Comparison of ENCODE assay signal across 14 cellular contexts in the genomic region with DNA sequence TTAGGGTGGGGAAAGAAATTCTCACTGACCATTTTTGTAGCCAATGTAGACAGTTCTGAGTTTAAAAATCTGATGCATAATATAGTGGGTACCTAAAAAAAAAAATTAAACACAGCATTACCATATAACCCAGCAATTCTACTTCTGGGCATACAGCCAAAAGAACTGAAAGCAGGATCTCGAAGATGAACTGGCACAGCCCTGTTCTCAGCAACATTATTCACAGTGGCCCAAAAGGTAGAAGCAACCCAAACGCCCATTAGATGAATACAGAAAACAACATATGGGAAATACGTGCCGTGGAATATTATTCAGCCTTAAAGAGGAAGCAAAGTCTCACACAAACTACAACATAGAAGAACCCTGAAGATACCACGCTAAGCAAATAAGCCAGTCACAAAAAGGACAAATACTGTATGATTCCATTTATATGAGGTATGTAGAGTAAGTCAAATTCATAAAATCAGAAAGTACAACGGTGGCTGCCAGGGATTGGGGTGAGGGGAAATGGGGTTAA. TPM values are rescaled to one million over a fixed set of nuclear protein-coding genes. Genes with fewer than 3 reads are reported as not detected.
DNase-seq lines count a peak whose midpoint lies in the region; ATAC-seq and TF ChIP-seq lines count a peak whose summit lies in the region.
"Had no signal": no experiment of that assay in that cellular context is flagged by ENCODE, and none has a peak within 500 bp of the region (broad histone marks: within the 10 kb centered on the region; RNA-seq: fewer than 3 reads in every experiment).

No MANE protein-coding gene starts in this region.

- H3K27me3 Mint-ChIP-seq in dendritic cell treated with granulocyte-macrophage colony-stimulating factor and Interleukin-4, amounts not matched to agents 40 ng/mL and 50 ng/mL, for 4 days = no peaks in the 10 kb centered on the region
- H3K27me3 Mint-ChIP-seq in T-helper 17 cell = no peaks in the 10 kb centered on the region

- H3K36me3 ChIP-seq in osteoblast (ENCODE audit: insufficient read depth, low read length) = no peaks in the 10 kb centered on the region
- no peaks in the 10 kb centered on the region for H3K36me3 ChIP-seq in SJCRH30
- H3K36me3 ChIP-seq: suprapubic skin had no signal

- no peak overlapping the region for H3K4me3 Mint-ChIP-seq in dendritic cell treated with granulocyte-macrophage colony-stimulating factor and Interleukin-4, amounts not matched to agents 40 ng/mL and 50 ng/mL, for 4 days
- no peak overlapping the region for H3K4me3 Mint-ChIP-seq in T-helper 17 cell
- H3K4me3 Mint-ChIP-seq: activated naive CD8-positive, alpha-beta T cell treated with anti-CD3 and anti-CD28 coated beads, Interleukin-2, amount 10 ng/mL, durations not matched to agents 7 days and 5 days had no signal

- H3K4me2 ChIP-seq in osteoblast (ENCODE audit: insufficient read depth, low read length) = peak overlapping the region; percentile 78

- H3K9me3 ChIP-seq in osteoblast (ENCODE audit: low read depth, low read length) (no peaks in the 10 kb centered on the region), T-helper 17 cell (ENCODE audit: control insufficient read depth, low read length, poor library complexity, severe bottlenecking) (no peaks in the 10 kb centered on the region), SJCRH30 (replicated peaks) (no peaks in the 10 kb centered on the region)
- H3K9me3 ChIP-seq: suprapubic skin had no signal

- H3K4me3 ChIP-seq in osteoblast (ENCODE audit: insufficient read depth, low read length) (peak overlapping the region; percentile 64), SJCRH30 (no peak overlapping the region)

- peak overlapping the region; percentile 63 for H3K27ac Mint-ChIP-seq in dendritic cell treated with granulocyte-macrophage colony-stimulating factor and Interleukin-4, amounts not matched to agents 40 ng/mL and 50 ng/mL, for 4 days
- no peak overlapping the region for H3K27ac Mint-ChIP-seq in T-helper 17 cell
- H3K27ac Mint-ChIP-seq: activated naive CD8-positive, alpha-beta T cell treated with anti-CD3 and anti-CD28 coated beads, Interleukin-2, amount 10 ng/mL, durations not matched to agents 7 days and 5 days had no signal

- H3K4me1 Mint-ChIP-seq in dendritic cell treated with granulocyte-macrophage colony-stimulating factor and Interleukin-4, amounts not matched to agents 40 ng/mL and 50 ng/mL, for 4 days (ENCODE audit: low read depth) = peaks cover 48% of the 10 kb centered on the region
- peaks cover 15% of the 10 kb centered on the region for H3K4me1 Mint-ChIP-seq in T-helper 17 cell

- H3K79me2 ChIP-seq in osteoblast (ENCODE audit: insufficient read depth, low read length) = no peaks in the 10 kb centered on the region

- TF ChIP-seq CTCF in osteoblast (IDR thresholded peaks at IDR 0.05; ENCODE audit: extremely low read depth, low read depth, low read length) = no peak

- DNase-seq in ELR (ENCODE audit: low read depth) (peak; percentile 38), NCI-H69 (lab: John Stamatoyannopoulos, UW) (peak; percentile 64), osteoblast (ENCODE audit: insufficient read length, low spot score, missing footprints) (no peak), T-helper 17 cell (no peak), SJCRH30 (no peak)
- DNase-seq: activated CD4-positive, alpha-beta T cell treated with anti-CD3 and anti-CD28 coated beads for 48 hours; activated naive CD8-positive, alpha-beta T cell treated with anti-CD3 and anti-CD28 coated beads, Interleukin-2, amount 10 ng/mL, durations not matched to agents 7 days and 5 days; DMS53; immature natural killer cell; NCI-H187 treated with DMSO at 0.1 percent for 48 hours; stimulated activated CD4-positive, alpha-beta T cell treated with anti-CD3 and anti-CD28 coated beads, Interleukin-4, amount 100 ng/mL, for 24 hours had no signal

- intact Hi-C loops in dendritic cell treated with granulocyte-macrophage colony-stimulating factor and Interleukin-4, amounts not matched to agents 40 ng/mL and 50 ng/mL, for 4 days (cut with micrococcal nuclease) = no loop called here

- peaks cover 18% of the 10 kb centered on the region for H3K36me3 Mint-ChIP-seq in dendritic cell treated with granulocyte-macrophage colony-stimulating factor and Interleukin-4, amounts not matched to agents 40 ng/mL and 50 ng/mL, for 4 days (ENCODE audit: low read depth)
- H3K36me3 Mint-ChIP-seq in T-helper 17 cell (ENCODE audit: low read depth) = no peaks in the 10 kb centered on the region
- H3K36me3 Mint-ChIP-seq: immature natural killer cell had no signal

- H3K9me3 Mint-ChIP-seq in dendritic cell treated with granulocyte-macrophage colony-stimulating factor and Interleukin-4, amounts not matched to agents 40 ng/mL and 50 ng/mL, for 4 days = peaks cover 12% of the 10 kb centered on the region

- H3K4me1 ChIP-seq in osteoblast (ENCODE audit: insufficient read depth, low read length) = no peaks in the 10 kb centered on the region
- no peaks in the 10 kb centered on the region for H3K4me1 ChIP-seq in SJCRH30

- ATAC-seq in HG03135 (IDR thresholded peaks at IDR 0.05; ENCODE audit: unreplicated experiment) = no peak
- ATAC-seq in T-helper 17 cell = no peak

- peak overlapping the region; percentile 47 for H2AFZ ChIP-seq in osteoblast (ENCODE audit: low read length)

- no peaks in the 10 kb centered on the region for H3K27me3 ChIP-seq in osteoblast (ENCODE audit: insufficient read depth, low read length)
- no peaks in the 10 kb centered on the region; the same call in 1 of the 2 replicates for H3K27me3 ChIP-seq in SJCRH30
- H3K27me3 ChIP-seq: suprapubic skin had no signal

- H4K20me1 ChIP-seq in osteoblast (ENCODE audit: insufficient read depth, low read length) = no peaks in the 10 kb centered on the region

- H3K27ac ChIP-seq in osteoblast (ENCODE audit: low read depth, low read length) (no peak overlapping the region), SJCRH30 (no peak overlapping the region)
- H3K27ac ChIP-seq: suprapubic skin had no signal

RNA-seq across cellular contexts. Expression of gene SIPA1L2, which starts 54.4 kb away (rescaled TPM):
- total RNA-seq in osteoblast (6.9 and 8.0 TPM in 2 replicates), T-helper 17 cell (1 to 10 TPM; 1.3 to 3.3 TPM)
- 2.0 and 2.3 TPM in 2 replicates for total RNA-seq in SJCRH30 (2014; rRNA removed; shearing (Covaris generic))

Comparison
In these comparisons a context has a peak if more than half of its experiments do, and no peak if none do; other contexts are left out.
1. DNase-seq: peak in ELR (single experiment) and NCI-H69 (single experiment); none in osteoblast (single experiment), T-helper 17 cell (0 of 3) and SJCRH30 (0 of 2).